Comparison of ENCODE assay signal across 29 cellular contexts in genomic region chr2:172635548-172635947, GRCh38.
"Had no signal": no experiment of that assay in that cellular context is flagged by ENCODE, and none has a peak within 500 bp of the region (broad histone marks: within the 10 kb centered on the region; RNA-seq: fewer than 3 reads in every experiment).

No MANE protein-coding gene starts in this region.

- H3K79me2 ChIP-seq: parathyroid adenoma had no signal

- H3K9me3 ChIP-seq: ovary, psoas muscle, right lobe of liver, sigmoid colon, spleen, stomach, thoracic aorta, thyroid gland, upper lobe of left lung, vagina had no signal

- H3K36me3 ChIP-seq: neural progenitor cell, ovary, right lobe of liver, sigmoid colon, spleen, stomach, thoracic aorta, thyroid gland, tibial nerve, upper lobe of left lung, vagina had no signal

- H3K4me1 ChIP-seq: neural progenitor cell, parathyroid adenoma, psoas muscle, sigmoid colon, spleen, stomach, thyroid gland, tibial nerve, upper lobe of left lung, vagina had no signal

- H3K27me3 ChIP-seq: neural progenitor cell, ovary, right lobe of liver, sigmoid colon, spleen, stomach, thyroid gland, tibial nerve, upper lobe of left lung, vagina had no signal

- H3K4me1 Mint-ChIP-seq: natural killer cell; neural progenitor cell; stimulated activated effector memory CD8-positive, alpha-beta T cell treated with anti-CD3 and anti-CD28 coated beads, Interleukin-12 subunit alpha, Interleukin-12 subunit beta, amount 100 ng/mL, for 72 hours had no signal

- H3K36me3 Mint-ChIP-seq: natural killer cell; stimulated activated effector memory CD8-positive, alpha-beta T cell treated with anti-CD3 and anti-CD28 coated beads, Interleukin-12 subunit alpha, Interleukin-12 subunit beta, amount 100 ng/mL, for 72 hours had no signal

- H3K9me3 Mint-ChIP-seq: natural killer cell; nephron; neural progenitor cell; stimulated activated effector memory CD8-positive, alpha-beta T cell treated with anti-CD3 and anti-CD28 coated beads, Interleukin-12 subunit alpha, Interleukin-12 subunit beta, amount 100 ng/mL, for 72 hours; stimulated activated naive B cell treated with anti-CD40 and anti-IgM and Interleukin-4, amounts not matched to agents 10 μg/mL and 1 μg/mL and 100 μg/mL, for 72 hours; stimulated activated naive CD8-positive, alpha-beta T cell treated with anti-CD3 and anti-CD28 coated beads, Interleukin-15, Interleukin-2, amounts not matched to agents 100 ng/mL and 50 ng/mL, for 24 hours had no signal

- H3K4me3 ChIP-seq: neural progenitor cell, ovary, psoas muscle, right lobe of liver, sigmoid colon, smooth muscle cell, spleen, stomach, thoracic aorta, thyroid gland, tibial nerve, upper lobe of left lung, vagina had no signal

- H3K27ac Mint-ChIP-seq: natural killer cell; nephron; neural progenitor cell; progenitor cell of endocrine pancreas; stimulated activated effector memory CD8-positive, alpha-beta T cell treated with anti-CD3 and anti-CD28 coated beads, Interleukin-12 subunit alpha, Interleukin-12 subunit beta, amount 100 ng/mL, for 72 hours; stimulated activated naive CD8-positive, alpha-beta T cell treated with anti-CD3 and anti-CD28 coated beads, Interleukin-15, Interleukin-2, amounts not matched to agents 100 ng/mL and 50 ng/mL, for 24 hours had no signal

- H3K9ac ChIP-seq: neural progenitor cell, parathyroid adenoma had no signal

- FAIRE-seq: urothelium cell line had no signal

- H3K4me3 Mint-ChIP-seq: natural killer cell; nephron; neural progenitor cell; stimulated activated effector memory CD8-positive, alpha-beta T cell treated with anti-CD3 and anti-CD28 coated beads, Interleukin-12 subunit alpha, Interleukin-12 subunit beta, amount 100 ng/mL, for 72 hours; stimulated activated naive B cell treated with anti-CD40 and anti-IgM and Interleukin-4, amounts not matched to agents 10 μg/mL and 1 μg/mL and 100 μg/mL, for 72 hours; stimulated activated naive CD8-positive, alpha-beta T cell treated with anti-CD3 and anti-CD28 coated beads, Interleukin-15, Interleukin-2, amounts not matched to agents 100 ng/mL and 50 ng/mL, for 24 hours had no signal

- H3K4me2 ChIP-seq: neural progenitor cell, smooth muscle cell had no signal

- H2AFZ ChIP-seq: neural progenitor cell, parathyroid adenoma had no signal

- DNase-seq: natural killer cell; occipital lobe; ovary; posterior cingulate gyrus; psoas muscle; right cardiac atrium; right lobe of liver; sigmoid colon; spleen; stimulated activated CD4-positive, alpha-beta T cell treated with anti-CD3 and anti-CD28 coated beads, Interleukin-12 subunit alpha, Interleukin-12 subunit beta, amount 100 ng/mL, for 4 hours; stimulated activated CD4-positive, alpha-beta T cell treated with anti-CD3 and anti-CD28 coated beads, Interleukin-1b, Interleukin-23, amount 100 ng/mL, for 48 hours; stimulated activated CD4-positive, alpha-beta T cell treated with anti-CD3 and anti-CD28 coated beads, Interleukin-4, amount 100 ng/mL, for 24 hours; stimulated activated naive B cell treated with anti-CD40 and anti-IgM and Interleukin-4, amounts not matched to agents 10 μg/mL and 1 μg/mL and 100 μg/mL, for 72 hours; stimulated activated naive CD4-positive, alpha-beta T cell treated with Interleukin-2 at 50 U/mL for 16 hours; stomach; thyroid gland; trophoblast cell; upper lobe of left lung had no signal

- H3K27ac ChIP-seq: neural progenitor cell, ovary, parathyroid adenoma, psoas muscle, right lobe of liver, sigmoid colon, spleen, stomach, thoracic aorta, thyroid gland, tibial nerve, upper lobe of left lung, vagina had no signal

- H3K27me3 Mint-ChIP-seq: progenitor cell of endocrine pancreas; stimulated activated naive B cell treated with anti-CD40 and anti-IgM and Interleukin-4, amounts not matched to agents 10 μg/mL and 1 μg/mL and 100 μg/mL, for 72 hours; stimulated activated naive CD8-positive, alpha-beta T cell treated with anti-CD3 and anti-CD28 coated beads, Interleukin-15, Interleukin-2, amounts not matched to agents 100 ng/mL and 50 ng/mL, for 24 hours had no signal
